In genomic region chr6:13217206-13217905, GRCh38 we compare ENCODE assay signal across 1 cellular context.
TF ChIP-seq lines count a peak whose summit lies in the region.

No MANE protein-coding gene starts in this region.

TF ChIP-seq in GM12878, 131 proteins besides CTCF, POLR2A, EP300 and RAD21 (continued from another document):
- TF ChIP-seq, protein P1, sequence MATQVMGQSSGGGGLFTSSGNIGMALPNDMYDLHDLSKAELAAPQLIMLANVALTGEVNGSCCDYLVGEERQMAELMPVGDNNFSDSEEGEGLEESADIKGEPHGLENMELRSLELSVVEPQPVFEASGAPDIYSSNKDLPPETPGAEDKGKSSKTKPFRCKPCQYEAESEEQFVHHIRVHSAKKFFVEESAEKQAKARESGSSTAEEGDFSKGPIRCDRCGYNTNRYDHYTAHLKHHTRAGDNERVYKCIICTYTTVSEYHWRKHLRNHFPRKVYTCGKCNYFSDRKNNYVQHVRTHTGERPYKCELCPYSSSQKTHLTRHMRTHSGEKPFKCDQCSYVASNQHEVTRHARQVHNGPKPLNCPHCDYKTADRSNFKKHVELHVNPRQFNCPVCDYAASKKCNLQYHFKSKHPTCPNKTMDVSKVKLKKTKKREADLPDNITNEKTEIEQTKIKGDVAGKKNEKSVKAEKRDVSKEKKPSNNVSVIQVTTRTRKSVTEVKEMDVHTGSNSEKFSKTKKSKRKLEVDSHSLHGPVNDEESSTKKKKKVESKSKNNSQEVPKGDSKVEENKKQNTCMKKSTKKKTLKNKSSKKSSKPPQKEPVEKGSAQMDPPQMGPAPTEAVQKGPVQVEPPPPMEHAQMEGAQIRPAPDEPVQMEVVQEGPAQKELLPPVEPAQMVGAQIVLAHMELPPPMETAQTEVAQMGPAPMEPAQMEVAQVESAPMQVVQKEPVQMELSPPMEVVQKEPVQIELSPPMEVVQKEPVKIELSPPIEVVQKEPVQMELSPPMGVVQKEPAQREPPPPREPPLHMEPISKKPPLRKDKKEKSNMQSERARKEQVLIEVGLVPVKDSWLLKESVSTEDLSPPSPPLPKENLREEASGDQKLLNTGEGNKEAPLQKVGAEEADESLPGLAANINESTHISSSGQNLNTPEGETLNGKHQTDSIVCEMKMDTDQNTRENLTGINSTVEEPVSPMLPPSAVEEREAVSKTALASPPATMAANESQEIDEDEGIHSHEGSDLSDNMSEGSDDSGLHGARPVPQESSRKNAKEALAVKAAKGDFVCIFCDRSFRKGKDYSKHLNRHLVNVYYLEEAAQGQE (IDR thresholded peaks at IDR 0.05; ENCODE audit: low read depth, low read length) = no peak
- TF ChIP-seq PAX8 (IDR thresholded peaks at IDR 0.05) = no peak
- 0 out of 2 replicates have a peak, but pooled peaks have one; percentile 38 for TF ChIP-seq MEF2A (IDR thresholded peaks at IDR 0.05; ENCODE audit: insufficient read depth, low read depth, low read length)
- TF ChIP-seq, protein P2, sequence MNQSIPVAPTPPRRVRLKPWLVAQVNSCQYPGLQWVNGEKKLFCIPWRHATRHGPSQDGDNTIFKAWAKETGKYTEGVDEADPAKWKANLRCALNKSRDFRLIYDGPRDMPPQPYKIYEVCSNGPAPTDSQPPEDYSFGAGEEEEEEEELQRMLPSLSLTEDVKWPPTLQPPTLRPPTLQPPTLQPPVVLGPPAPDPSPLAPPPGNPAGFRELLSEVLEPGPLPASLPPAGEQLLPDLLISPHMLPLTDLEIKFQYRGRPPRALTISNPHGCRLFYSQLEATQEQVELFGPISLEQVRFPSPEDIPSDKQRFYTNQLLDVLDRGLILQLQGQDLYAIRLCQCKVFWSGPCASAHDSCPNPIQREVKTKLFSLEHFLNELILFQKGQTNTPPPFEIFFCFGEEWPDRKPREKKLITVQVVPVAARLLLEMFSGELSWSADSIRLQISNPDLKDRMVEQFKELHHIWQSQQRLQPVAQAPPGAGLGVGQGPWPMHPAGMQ (IDR thresholded peaks at IDR 0.05; ENCODE audit: borderline replicate concordance) = no peak
- TF ChIP-seq NRF1 (conservative IDR thresholded peaks at IDR 0.05; ENCODE audit: low read depth, low read length) = no peak
